Comparison of ENCODE assay signal across 13 cellular contexts in genomic region chr20:13839421-13840092, GRCh38. TPM values are rescaled to one million over a fixed set of nuclear protein-coding genes. Genes with fewer than 3 reads are reported as not detected.
DNase-seq lines count a peak whose midpoint lies in the region; TF ChIP-seq lines count a peak whose summit lies in the region.
"Had no signal": no experiment of that assay in that cellular context is flagged by ENCODE, and none has a peak within 500 bp of the region (broad histone marks: within the 10 kb centered on the region; RNA-seq: fewer than 3 reads in every experiment).

No MANE protein-coding gene starts in this region.

- H2BK12ac ChIP-seq in mesenchymal stem cell (ENCODE audit: low read length in 2 of 2), result no peak overlapping the region

- H3K27ac ChIP-seq in mesenchymal stem cell (ENCODE audit: low read length, poor library complexity, severe bottlenecking), result no peak overlapping the region
- H3K27ac ChIP-seq: skin epidermis had no signal

- H2BK5ac ChIP-seq in mesenchymal stem cell (ENCODE audit: low read depth, low read length, poor library complexity, severe bottlenecking), result no peak overlapping the region

- H3K4me3 ChIP-seq in astrocyte of the spinal cord (ENCODE audit: low read depth, low read length), result no peak overlapping the region
- no peak overlapping the region for H3K4me3 ChIP-seq in mesenchymal stem cell (ENCODE audit: insufficient read depth in 1 of 2, low read depth in 1 of 2, low read length in 2 of 2)
- H3K4me3 ChIP-seq: skin epidermis, tibial nerve had no signal

- no peaks in the 10 kb centered on the region for H3K36me3 ChIP-seq in mesenchymal stem cell (ENCODE audit: control insufficient read depth in 1 of 2, insufficient read depth in 2 of 2, low read depth in 1 of 2, low read length in 2 of 2)
- H3K36me3 ChIP-seq: BE2C, tibial nerve had no signal

- H3K9ac ChIP-seq in mesenchymal stem cell (ENCODE audit: low read length), result peak overlapping the region; percentile 40

- DNase-seq in AG09319 (ENCODE audit: extremely low read depth, low read depth) (peak; percentile 28), LoVo (ENCODE audit: low spot score) (peak; percentile 46), astrocyte of the spinal cord (ENCODE audit: low read depth, low spot score) (peak; percentile 48), mesenchymal stem cell (no peak), ecto neural progenitor cell (ENCODE audit: low spot score) (no peak), C1 segment of cervical spinal cord (lab: John Stamatoyannopoulos, UW) (no peak), HuH-7.5 (ENCODE audit: low spot score) (no peak)
- no peak for DNase-seq in effector CD8-positive, alpha-beta T cell (lab: John Stamatoyannopoulos, UW)
- DNase-seq: activated CD8-positive, alpha-beta memory T cell treated with anti-CD3 and anti-CD28 coated beads, Interleukin-2, amount 10 ng/mL, durations not matched to agents 7 days and 5 days; BE2C; NCI-H2107 had no signal

- no peaks in the 10 kb centered on the region for H3K9me3 ChIP-seq in mesenchymal stem cell (ENCODE audit: control insufficient read depth, low read length)
- H3K9me3 ChIP-seq: BE2C, tibial nerve had no signal

- H3K4ac ChIP-seq in mesenchymal stem cell (ENCODE audit: low read depth in 1 of 2, low read length in 2 of 2), result no peak overlapping the region

- TF ChIP-seq CTCF in AG09319 (IDR thresholded peaks at IDR 0.05; ENCODE audit: low read depth, low read length) (no peak), astrocyte of the spinal cord (IDR thresholded peaks at IDR 0.05; ENCODE audit: low read depth, low read length) (no peak)

- no peak overlapping the region for H3K18ac ChIP-seq in mesenchymal stem cell (ENCODE audit: low read depth in 1 of 2, low read length in 2 of 2)

- H2BK120ac ChIP-seq in mesenchymal stem cell (ENCODE audit: low read depth, low read length), result no peak overlapping the region

- H3K4me1 ChIP-seq in mesenchymal stem cell (ENCODE audit: control insufficient read depth, insufficient read depth, low read depth, low read length), result peaks cover 4% of the 10 kb centered on the region
- H3K4me1 ChIP-seq: BE2C had no signal

- H2AK5ac ChIP-seq in mesenchymal stem cell (ENCODE audit: low read length, severe bottlenecking), result no peak overlapping the region

- WGBS in mesenchymal stem cell, result 45% methylated on average over 4 of the region's 4 CpGs

- in situ Hi-C loops in astrocyte of the spinal cord (cut with HindIII; ENCODE audit: low sequenced_read_pairs), result no loop called here

- H2AFZ ChIP-seq in mesenchymal stem cell (ENCODE audit: low read depth, low read length), result no peak overlapping the region

- no peak overlapping the region for H2BK15ac ChIP-seq in mesenchymal stem cell (ENCODE audit: low read depth, poor library complexity, severe bottlenecking)

- H3K79me1 ChIP-seq in mesenchymal stem cell (replicated peaks; ENCODE audit: low read length, poor library complexity, severe bottlenecking), result no peaks in the 10 kb centered on the region

- no peak overlapping the region for H4K8ac ChIP-seq in mesenchymal stem cell (ENCODE audit: low read length)

- no peak overlapping the region for H3K4me2 ChIP-seq in mesenchymal stem cell (ENCODE audit: low read length, poor library complexity, severe bottlenecking)

- H3K27me3 ChIP-seq in mesenchymal stem cell (ENCODE audit: control insufficient read depth in 1 of 2, insufficient read depth in 1 of 2, low read length in 2 of 2), result peaks cover 5 to 7% of the 10 kb centered on the region in 2 experiments
- H3K27me3 ChIP-seq: tibial nerve had no signal

- H3K14ac ChIP-seq in mesenchymal stem cell (ENCODE audit: low read length in 2 of 2), result no peak overlapping the region

- no peak overlapping the region for H4K91ac ChIP-seq in mesenchymal stem cell (ENCODE audit: low read length)

- no peak overlapping the region for H3K23ac ChIP-seq in mesenchymal stem cell (ENCODE audit: low read length in 2 of 2)

RNA-seq across cellular contexts. Expression of gene NDUFAF5, which starts 54.7 kb away (rescaled TPM):
- 11.4 TPM for polyA plus RNA-seq in mesenchymal stem cell (2013, experiment 1 of 2)
- 11.8 TPM for polyA plus RNA-seq in mesenchymal stem cell (2013, experiment 2 of 2)

RNA-seq across cellular contexts. Expression of gene ESF1, which starts 54.8 kb away (rescaled TPM):
- 20.9 TPM for polyA plus RNA-seq in mesenchymal stem cell (2013, experiment 1 of 2)
- 19.9 TPM for polyA plus RNA-seq in mesenchymal stem cell (2013, experiment 2 of 2)

Comparison
In these comparisons a context has a peak if more than half of its experiments do, and no peak if none do; other contexts are left out.
1. DNase-seq: peak in AG09319 (single experiment), LoVo (single experiment) and astrocyte of the spinal cord (single experiment); none in mesenchymal stem cell (single experiment), ecto neural progenitor cell (single experiment), C1 segment of cervical spinal cord (0 of 14), HuH-7.5 (single experiment) and effector CD8-positive, alpha-beta T cell (single experiment).